12 cellular contexts compared by ENCODE assay signal in genomic region chr6:71727632-71728294, GRCh38.
DNase-seq lines count a peak whose midpoint lies in the region; ATAC-seq and TF ChIP-seq lines count a peak whose summit lies in the region.
"Had no signal": no experiment of that assay in that cellular context is flagged by ENCODE, and none has a peak within 500 bp of the region (broad histone marks: within the 10 kb centered on the region; RNA-seq: fewer than 3 reads in every experiment).

No MANE protein-coding gene starts in this region.

- H3K27me3 ChIP-seq in CD8-positive, alpha-beta memory T cell (ENCODE audit: insufficient read depth, low read length, poor library complexity, severe bottlenecking), result no peaks in the 10 kb centered on the region

- H3K9me3 ChIP-seq in CD8-positive, alpha-beta memory T cell (ENCODE audit: low read length), result no peaks in the 10 kb centered on the region
- H3K9me3 ChIP-seq: psoas muscle, SK-N-SH had no signal

- no peaks in the 10 kb centered on the region for H3K4me1 ChIP-seq in CD8-positive, alpha-beta memory T cell (ENCODE audit: insufficient read depth, low read length)
- H3K4me1 ChIP-seq: psoas muscle had no signal

- no peaks in the 10 kb centered on the region for H3K36me3 ChIP-seq in CD8-positive, alpha-beta memory T cell (ENCODE audit: insufficient read depth, low read length)

- H3K27me3 Mint-ChIP-seq in MCF 10A (ENCODE audit: insufficient read depth, unreplicated experiment), result peaks cover 63% of the 10 kb centered on the region
- H3K27me3 Mint-ChIP-seq in CD8-positive, alpha-beta memory T cell, result no peaks in the 10 kb centered on the region
- H3K27me3 Mint-ChIP-seq: activated T-cell treated with anti-CD3 and anti-CD28 coated beads, Interleukin-2, amount 50 U/mL, for 24 hours had no signal

- H3K27ac Mint-ChIP-seq in MCF 10A (ENCODE audit: low read depth, unreplicated experiment), result no peak overlapping the region
- H3K27ac Mint-ChIP-seq in CD8-positive, alpha-beta memory T cell, result no peak overlapping the region
- H3K27ac Mint-ChIP-seq: activated T-cell treated with anti-CD3 and anti-CD28 coated beads, Interleukin-2, amount 50 U/mL, for 24 hours had no signal

- peak; percentile 92 for ATAC-seq in GM18867 (IDR thresholded peaks at IDR 0.05; ENCODE audit: unreplicated experiment)
- ATAC-seq in HG02571 (IDR thresholded peaks at IDR 0.05; ENCODE audit: unreplicated experiment), result peak; percentile 86
- peak; percentile 88 for ATAC-seq in HG03558 (IDR thresholded peaks at IDR 0.05; ENCODE audit: extremely low read depth, unreplicated experiment)
- ATAC-seq: psoas muscle had no signal

- POLR2A ChIA-PET in MCF 10A (lab: Yijun Ruan, JAX), result no interaction called here
- POLR2A ChIA-PET in CD8-positive, alpha-beta memory T cell (lab: Charles Lee), result no interaction called here

- CTCF ChIA-PET in MCF 10A (lab: Yijun Ruan, JAX), result no interaction called here
- CTCF ChIA-PET in CD8-positive, alpha-beta memory T cell (lab: Charles Lee), result no interaction called here

- no peaks in the 10 kb centered on the region for H3K9me3 Mint-ChIP-seq in MCF 10A (ENCODE audit: unreplicated experiment)
- H3K9me3 Mint-ChIP-seq in CD8-positive, alpha-beta memory T cell, result peaks cover 0 to 6% (median 0%) of the 10 kb centered on the region in 5 donors

- TF ChIP-seq CTCF in MCF 10A (IDR thresholded peaks at IDR 0.05; ENCODE audit: unreplicated experiment), result no peak

- no peaks in the 10 kb centered on the region for H3K4me1 Mint-ChIP-seq in MCF 10A (ENCODE audit: insufficient read depth, unreplicated experiment)
- H3K4me1 Mint-ChIP-seq in CD8-positive, alpha-beta memory T cell, result no peaks in the 10 kb centered on the region

- no peaks in the 10 kb centered on the region for H3K36me3 Mint-ChIP-seq in MCF 10A (ENCODE audit: insufficient read depth, unreplicated experiment)
- no peaks in the 10 kb centered on the region for H3K36me3 Mint-ChIP-seq in CD8-positive, alpha-beta memory T cell

- H3K4me3 Mint-ChIP-seq in MCF 10A (ENCODE audit: unreplicated experiment), result no peak overlapping the region
- H3K4me3 Mint-ChIP-seq in CD8-positive, alpha-beta memory T cell, result no peak overlapping the region
- H3K4me3 Mint-ChIP-seq: activated T-cell treated with anti-CD3 and anti-CD28 coated beads, Interleukin-2, amount 50 U/mL, for 24 hours had no signal

- BruUV-seq in MCF 10A (replicated peaks; lab: Mats Ljungman, UMichigan), result no TSS peak

- intact Hi-C loops in MCF 10A (cut with micrococcal nuclease), result no loop called here

- no peak overlapping the region for H3K4me3 ChIP-seq in CD8-positive, alpha-beta memory T cell (ENCODE audit: low read length)
- H3K4me3 ChIP-seq: coronary artery, psoas muscle had no signal

- H3K27ac ChIP-seq in CD8-positive, alpha-beta memory T cell (ENCODE audit: low read depth, low read length), result no peak overlapping the region
- H3K27ac ChIP-seq: coronary artery, psoas muscle had no signal

- DNase-seq in midbrain (lab: John Stamatoyannopoulos, UW), result peak; percentile 15
- no peak for DNase-seq in stimulated activated CD4-positive, alpha-beta T cell treated with anti-CD3 and anti-CD28 coated beads, Interleukin-4, amount 100 ng/mL, for 1 hour
- DNase-seq in MCF 10A (ENCODE audit: unreplicated experiment), result no peak
- no peak for DNase-seq in CD8-positive, alpha-beta memory T cell
- DNase-seq in NCI-H2196 (lab: John Stamatoyannopoulos, UW; ENCODE audit: unreplicated experiment), result no peak
- DNase-seq: activated T-cell treated with anti-CD3 and anti-CD28 coated beads, Interleukin-2, amount 50 U/mL, for 24 hours; psoas muscle; SK-N-SH had no signal
